ENCODE assay signal across 1 cellular context in the genomic region with DNA sequence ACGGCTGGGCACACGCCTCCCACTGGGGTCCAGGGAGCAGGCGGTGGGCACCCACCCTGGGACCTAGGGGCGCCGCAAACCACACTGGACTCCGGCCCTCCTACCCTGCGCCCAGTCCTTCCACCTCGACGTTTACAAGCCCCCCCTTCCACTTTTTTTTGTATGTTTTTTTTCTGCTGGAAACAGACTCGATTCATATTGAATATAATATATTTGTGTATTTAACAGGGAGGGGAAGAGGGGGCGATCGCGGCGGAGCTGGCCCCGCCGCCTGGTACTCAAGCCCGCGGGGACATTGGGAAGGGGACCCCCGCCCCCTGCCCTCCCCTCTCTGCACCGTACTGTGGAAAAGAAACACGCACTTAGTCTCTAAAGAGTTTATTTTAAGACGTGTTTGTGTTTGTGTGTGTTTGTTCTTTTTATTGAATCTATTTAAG.
A peak's percentile ranks its signal among the peaks of the same experiment; 100 is the strongest.
TF ChIP-seq lines count a peak whose summit lies in the region.

No MANE protein-coding gene starts in this region.

TF ChIP-seq in HEK293, 187 proteins besides CTCF, POLR2A, EP300 and RAD21 (continued from another document):
- TF ChIP-seq, protein P1, sequence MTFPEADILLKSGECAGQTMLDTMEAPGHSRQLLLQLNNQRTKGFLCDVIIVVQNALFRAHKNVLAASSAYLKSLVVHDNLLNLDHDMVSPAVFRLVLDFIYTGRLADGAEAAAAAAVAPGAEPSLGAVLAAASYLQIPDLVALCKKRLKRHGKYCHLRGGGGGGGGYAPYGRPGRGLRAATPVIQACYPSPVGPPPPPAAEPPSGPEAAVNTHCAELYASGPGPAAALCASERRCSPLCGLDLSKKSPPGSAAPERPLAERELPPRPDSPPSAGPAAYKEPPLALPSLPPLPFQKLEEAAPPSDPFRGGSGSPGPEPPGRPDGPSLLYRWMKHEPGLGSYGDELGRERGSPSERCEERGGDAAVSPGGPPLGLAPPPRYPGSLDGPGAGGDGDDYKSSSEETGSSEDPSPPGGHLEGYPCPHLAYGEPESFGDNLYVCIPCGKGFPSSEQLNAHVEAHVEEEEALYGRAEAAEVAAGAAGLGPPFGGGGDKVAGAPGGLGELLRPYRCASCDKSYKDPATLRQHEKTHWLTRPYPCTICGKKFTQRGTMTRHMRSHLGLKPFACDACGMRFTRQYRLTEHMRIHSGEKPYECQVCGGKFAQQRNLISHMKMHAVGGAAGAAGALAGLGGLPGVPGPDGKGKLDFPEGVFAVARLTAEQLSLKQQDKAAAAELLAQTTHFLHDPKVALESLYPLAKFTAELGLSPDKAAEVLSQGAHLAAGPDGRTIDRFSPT (tag by site-specific recombination; IDR thresholded peaks at IDR 0.05): peak; percentile 80
